In the genomic region with DNA sequence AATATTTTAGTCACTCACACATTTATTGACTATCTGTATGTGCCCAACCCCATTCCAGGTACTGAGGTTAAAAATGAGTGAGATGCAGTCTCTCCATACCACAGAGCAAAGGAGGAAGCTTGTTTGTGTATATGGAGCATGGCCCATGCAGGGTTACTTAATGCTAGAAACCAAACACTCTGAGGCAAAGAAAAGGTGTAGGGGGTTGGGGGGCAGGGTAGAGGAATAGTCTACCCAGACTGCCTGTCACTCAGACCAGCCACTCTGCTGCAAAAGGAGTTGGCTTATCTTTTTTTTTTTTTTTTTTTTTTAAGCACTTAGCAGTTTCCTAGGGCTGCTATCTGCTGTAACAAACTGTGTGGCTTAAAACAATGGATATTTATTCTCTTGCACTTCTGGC, we compare ENCODE assay signal across 2 cellular contexts.
A peak's percentile ranks its signal among the peaks of the same experiment; 100 is the strongest.
TF ChIP-seq lines count a peak whose summit lies in the region.

No MANE protein-coding gene starts in this region.

TF ChIP-seq in GM12878, 131 proteins besides CTCF, POLR2A, EP300 and RAD21:
- TF ChIP-seq, protein P1, sequence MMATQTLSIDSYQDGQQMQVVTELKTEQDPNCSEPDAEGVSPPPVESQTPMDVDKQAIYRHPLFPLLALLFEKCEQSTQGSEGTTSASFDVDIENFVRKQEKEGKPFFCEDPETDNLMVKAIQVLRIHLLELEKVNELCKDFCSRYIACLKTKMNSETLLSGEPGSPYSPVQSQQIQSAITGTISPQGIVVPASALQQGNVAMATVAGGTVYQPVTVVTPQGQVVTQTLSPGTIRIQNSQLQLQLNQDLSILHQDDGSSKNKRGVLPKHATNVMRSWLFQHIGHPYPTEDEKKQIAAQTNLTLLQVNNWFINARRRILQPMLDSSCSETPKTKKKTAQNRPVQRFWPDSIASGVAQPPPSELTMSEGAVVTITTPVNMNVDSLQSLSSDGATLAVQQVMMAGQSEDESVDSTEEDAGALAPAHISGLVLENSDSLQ (IDR thresholded peaks at IDR 0.05): peak; percentile 39; the same call in 1 of the 2 replicates
- TF ChIP-seq YY1 (IDR thresholded peaks at IDR 0.05; ENCODE audit: low read depth, low read length): no peak

TF ChIP-seq in HepG2, 621 proteins besides CTCF, POLR2A, EP300 and RAD21:
- TF ChIP-seq ZNF17 (CRISPR knock-in tag; IDR thresholded peaks at IDR 0.05) (no peak), TRIM22 (IDR thresholded peaks at IDR 0.05) (no peak), ZNF432 (CRISPR knock-in tag; IDR thresholded peaks at IDR 0.05; ENCODE audit: borderline replicate concordance) (no peak)
